Comparison of ENCODE assay signal across 21 cellular contexts in the genomic region with DNA sequence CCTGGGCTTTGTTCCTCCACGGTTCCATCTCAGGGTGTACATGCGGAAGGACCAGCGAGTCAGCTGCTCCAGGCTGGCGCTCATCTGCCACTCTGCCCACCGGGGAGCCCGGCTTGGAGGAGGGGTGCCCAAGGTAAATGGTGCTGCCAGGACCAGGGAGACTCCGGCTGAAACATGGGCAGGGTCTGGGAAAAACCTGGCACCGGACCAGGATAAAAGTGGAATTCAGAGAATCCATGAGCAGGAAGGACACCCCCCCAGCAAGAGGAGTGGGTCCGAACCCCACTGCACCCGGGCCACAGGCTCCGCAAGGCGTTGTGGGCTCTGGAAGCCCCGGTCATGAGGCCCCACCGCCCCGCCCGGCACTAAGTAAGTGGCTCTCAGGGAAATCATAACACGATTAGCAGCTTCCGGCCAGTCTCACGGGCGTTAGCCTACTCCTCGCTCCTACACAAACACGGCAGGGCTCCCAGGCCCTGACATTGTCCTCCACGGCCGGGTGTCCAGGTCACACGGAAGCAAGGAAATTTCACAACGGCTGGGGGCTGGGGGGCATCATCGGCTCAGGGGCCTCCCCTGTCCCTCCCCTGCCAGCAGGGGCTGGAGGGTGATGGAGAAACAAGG. TPM values are rescaled to one million over a fixed set of nuclear protein-coding genes. Genes with fewer than 3 reads are reported as not detected.
A peak's percentile ranks its signal among the peaks of the same experiment; 100 is the strongest.
DNase-seq lines count a peak whose midpoint lies in the region; ATAC-seq and TF ChIP-seq lines count a peak whose summit lies in the region.
"Had no signal": no experiment of that assay in that cellular context is flagged by ENCODE, and none has a peak within 500 bp of the region (broad histone marks: within the 10 kb centered on the region; RNA-seq: fewer than 3 reads in every experiment).

No MANE protein-coding gene starts in this region.

- peak; percentile 7 for DNase-seq in NCI-H510A treated with DMSO at 0.1 percent for 48 hours (lab: John Stamatoyannopoulos, UW)
- no peak for DNase-seq in NCI-H510A (lab: John Stamatoyannopoulos, UW)
- peak; percentile 64 for DNase-seq in WERI-Rb-1
- no peak for DNase-seq in left lobe of liver (ENCODE audit: low spot score)
- peak; percentile 37 for DNase-seq in retinal pigment epithelial cell (ENCODE audit: low read depth)
- DNase-seq in OCI-M2 (lab: John Stamatoyannopoulos, UW; ENCODE audit: unreplicated experiment): no peak
- DNase-seq: activated CD4-positive, alpha-beta T cell treated with anti-CD3 and anti-CD28 coated beads, Interleukin-2, amount 50 U/mL, for 48 hours; activated naive CD4-positive, alpha-beta T cell treated with anti-CD3 and anti-CD28 coated beads, Interleukin-2, amount 10 ng/mL, durations not matched to agents 7 days and 5 days; activated T-cell treated with anti-CD3 and anti-CD28 coated beads, Interleukin-2, amount 50 U/mL, for 1 hour; CD4-positive, alpha-beta T cell; glutamatergic neuron; MM.1S; NCI-H2029 treated with DMSO at 0.1 percent for 48 hours; NCI-H526; Peyer's patch; stimulated activated CD4-positive, alpha-beta T cell treated with anti-CD3 and anti-CD28 coated beads, Interleukin-1b, Interleukin-23, amount 100 ng/mL, for 48 hours had no signal

- no peaks in the 10 kb centered on the region for H3K9me3 ChIP-seq in WERI-Rb-1 (ENCODE audit: severe bottlenecking)
- H3K9me3 ChIP-seq: A549, ascending aorta, Peyer's patch, vagina had no signal

- H3K27ac ChIP-seq in WERI-Rb-1: peak overlapping the region; percentile 60
- H3K27ac ChIP-seq: A549, ascending aorta, Peyer's patch, vagina had no signal

- ATAC-seq in left lobe of liver: peak; percentile 38
- no peak for ATAC-seq in GM18502 (IDR thresholded peaks at IDR 0.05; ENCODE audit: poor library complexity, unreplicated experiment)
- ATAC-seq in GM18873 (IDR thresholded peaks at IDR 0.05; ENCODE audit: low FRiP score, unreplicated experiment): no peak
- ATAC-seq: A549 had no signal

- H3K4me3 ChIP-seq in WERI-Rb-1 (ENCODE audit: low read depth, low read length): no peak overlapping the region; the same call in 1 of the 2 replicates
- no peak overlapping the region for H3K4me3 ChIP-seq in retinal pigment epithelial cell (ENCODE audit: low read length)
- H3K4me3 ChIP-seq: A549, ascending aorta, Peyer's patch, vagina had no signal

- no peak for TF ChIP-seq CTCF in WERI-Rb-1 (IDR thresholded peaks at IDR 0.05; ENCODE audit: low read depth, low read length)
- no peak for TF ChIP-seq CTCF in retinal pigment epithelial cell (conservative IDR thresholded peaks at IDR 0.05; ENCODE audit: low read depth, low read length)

- no peaks in the 10 kb centered on the region for H3K36me3 ChIP-seq in WERI-Rb-1
- H3K36me3 ChIP-seq: ascending aorta, Peyer's patch, vagina had no signal

- H3K27me3 ChIP-seq in WERI-Rb-1 (ENCODE audit: insufficient read depth, low read depth, severe bottlenecking): no peaks in the 10 kb centered on the region
- H3K27me3 ChIP-seq: ascending aorta, Peyer's patch, vagina had no signal

RNA-seq across cellular contexts. Expression of a gene that starts 21.1 kb away (rescaled TPM):
- total RNA-seq in left lobe of liver: 6.9 TPM

RNA-seq across cellular contexts. Expression of a gene that starts 34.6 kb away (rescaled TPM):
- 49.9 TPM for total RNA-seq in left lobe of liver

RNA-seq across cellular contexts. Expression of a gene that starts 59.6 kb away (rescaled TPM):
- total RNA-seq in left lobe of liver: 8.9 TPM

Comparison
In these comparisons a context has a peak if more than half of its experiments do, and no peak if none do; other contexts are left out.
1. DNase-seq: peak in NCI-H510A treated with DMSO at 0.1 percent for 48 hours (single experiment), WERI-Rb-1 (single experiment) and retinal pigment epithelial cell (single experiment); none in NCI-H510A (single experiment), left lobe of liver (single experiment) and OCI-M2 (single experiment).